25 cellular contexts compared by ENCODE assay signal in genomic region chr9:135029871-135030710, GRCh38. TPM values are rescaled to one million over a fixed set of nuclear protein-coding genes. Genes with fewer than 3 reads are reported as not detected.
"Had no signal": no experiment of that assay in that cellular context is flagged by ENCODE, and none has a peak within 500 bp of the region (broad histone marks: within the 10 kb centered on the region; RNA-seq: fewer than 3 reads in every experiment).

No MANE protein-coding gene starts in this region.

- FAIRE-seq: endometrium, frontal cortex had no signal

- H3K36me3 ChIP-seq: colonic mucosa, lower lobe of right lung, right atrium auricular region, suprapubic skin, tibial artery had no signal

- H3K4me3 ChIP-seq: colonic mucosa, lower lobe of right lung, mucosa of descending colon, right atrium auricular region, suprapubic skin, tibial artery had no signal

- H2AFZ ChIP-seq: parathyroid adenoma had no signal

- H3K27me3 ChIP-seq: colonic mucosa, right atrium auricular region had no signal

- H3K4me1 ChIP-seq: colonic mucosa, lower lobe of right lung, parathyroid adenoma, right atrium auricular region, tibial artery had no signal

- H3K9ac ChIP-seq: parathyroid adenoma had no signal

- ATAC-seq: lower lobe of right lung; mucosa of descending colon; stimulated activated naive B cell treated with anti-CD40 and anti-IgM and Interleukin-4, amounts not matched to agents 10 μg/mL and 1 μg/mL and 100 μg/mL, for 72 hours had no signal

- H3K79me2 ChIP-seq: parathyroid adenoma had no signal

- H3K27ac ChIP-seq: colonic mucosa, epithelial cell of prostate, lower lobe of right lung, parathyroid adenoma, right atrium auricular region, suprapubic skin, tibial artery had no signal

- DNase-seq: activated CD4-positive, alpha-beta T cell treated with anti-CD3 and anti-CD28 coated beads for 48 hours; activated CD4-positive, alpha-beta T cell treated with anti-CD3 and anti-CD28 coated beads, Interleukin-2, amount 50 U/mL, for 48 hours; activated CD8-positive, alpha-beta memory T cell treated with anti-CD3 and anti-CD28 coated beads for 24 hours; activated effector memory CD4-positive, alpha-beta T cell treated with Interleukin-2 at 50 U/mL for 16 hours; activated naive CD4-positive, alpha-beta T cell treated with Interleukin-2 at 50 U/mL for 16 hours; anterior cingulate cortex; colonic mucosa; effector CD8-positive, alpha-beta T cell; immature natural killer cell; mesenchymal stem cell; mucosa of descending colon; nucleus accumbens; stimulated activated CD4-positive, alpha-beta T cell treated with anti-CD3 and anti-CD28 coated beads, Interleukin-15, amount 100 ng/mL, for 24 hours; stimulated activated CD4-positive, alpha-beta T cell treated with anti-CD3 and anti-CD28 coated beads, Interleukin-2, amount 100 ng/mL, for 24 hours; stimulated activated naive B cell treated with anti-CD40 and anti-IgM and Interleukin-4, amounts not matched to agents 10 μg/mL and 1 μg/mL and 100 μg/mL, for 72 hours; T-helper 1 cell; tibial artery had no signal

- H3K9me3 ChIP-seq: colonic mucosa, lower lobe of right lung, mucosa of descending colon, right atrium auricular region, suprapubic skin, tibial artery had no signal

RNA-seq across cellular contexts. Expression of gene OLFM1, which starts 57.4 kb away (rescaled TPM):
- total RNA-seq: myocyte had no signal
- polyA plus RNA-seq: immature natural killer cell had no signal
